Comparison of ENCODE assay signal across 11 cellular contexts in the genomic region with DNA sequence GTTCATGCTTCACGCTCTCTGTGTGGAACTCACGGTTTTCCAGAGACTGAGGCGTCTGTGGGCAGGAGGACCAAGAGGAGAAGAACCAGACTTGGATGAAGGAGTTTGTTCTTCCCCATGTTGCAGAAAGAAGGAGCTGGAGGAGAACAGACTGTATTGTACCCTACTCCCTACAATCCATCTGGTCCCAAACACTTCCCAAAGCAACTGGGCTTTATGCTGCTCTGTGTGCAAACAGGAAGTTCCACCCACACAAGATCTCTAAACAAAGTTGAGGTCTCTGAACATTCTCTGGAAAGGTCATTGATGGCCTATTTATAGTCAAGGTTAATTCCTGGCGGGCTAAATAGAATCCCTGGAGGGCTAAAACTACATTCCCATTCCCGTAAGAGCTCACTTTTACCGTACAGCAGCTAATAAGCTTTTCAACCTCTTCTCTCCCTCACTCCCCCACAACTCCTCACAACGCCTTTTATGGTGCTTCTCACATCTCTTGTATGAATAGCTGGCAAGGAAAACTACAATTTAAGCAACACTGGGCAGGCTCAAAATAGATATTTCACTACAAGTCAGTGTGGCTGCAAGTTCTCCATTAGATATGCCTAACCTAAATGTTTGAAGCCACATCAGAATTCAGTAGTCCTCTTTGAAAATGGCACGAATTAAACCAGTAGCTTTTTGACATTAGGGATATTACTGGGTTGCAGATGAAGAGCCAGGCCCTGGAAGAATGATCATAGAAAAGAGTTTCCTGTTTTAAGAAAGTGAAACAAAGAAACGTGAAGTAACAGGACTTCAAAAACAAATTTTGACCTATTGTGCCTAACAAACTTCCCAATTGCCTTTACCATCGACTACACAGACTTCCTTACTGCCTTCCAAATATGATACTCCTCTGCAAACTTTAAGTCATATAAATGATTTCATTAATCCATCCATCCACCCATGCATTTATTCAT. TPM values are rescaled to one million over a fixed set of nuclear protein-coding genes. Genes with fewer than 3 reads are reported as not detected.
DNase-seq lines count a peak whose midpoint lies in the region; ATAC-seq, FAIRE-seq and TF ChIP-seq lines count a peak whose summit lies in the region.
"Had no signal": no experiment of that assay in that cellular context is flagged by ENCODE, and none has a peak within 500 bp of the region (broad histone marks: within the 10 kb centered on the region; RNA-seq: fewer than 3 reads in every experiment).

A gene (minus strand): TSS at position 189 of the 959 bp plus-strand sequence. CDS start 70 bp downstream, at position 119.

- H3K4me3 ChIP-seq in choroid plexus epithelial cell (ENCODE audit: low read depth, low read length), result peak within 1 kb of the TSS; percentile 12
- no peak within 1 kb of the TSS for H3K4me3 ChIP-seq in skeletal muscle cell (ENCODE audit: low read depth, low read length)
- H3K4me3 ChIP-seq: HAP-1 had no signal

- TF ChIP-seq CTCF in choroid plexus epithelial cell (conservative IDR thresholded peaks at IDR 0.05; ENCODE audit: low read depth, low read length), result no peak

- ATAC-seq in GM21367 (IDR thresholded peaks at IDR 0.05; ENCODE audit: unreplicated experiment) (no peak), GM21515 (IDR thresholded peaks at IDR 0.05; ENCODE audit: unreplicated experiment) (no peak)

- peak; percentile 47 for FAIRE-seq in GM12891 (lab: Jason Lieb, UNC)

- DNase-seq in GM12891 (ENCODE audit: insufficient read length, low spot score), result no peak
- DNase-seq in choroid plexus epithelial cell (ENCODE audit: low read depth), result peak; percentile 45
- DNase-seq in left kidney (ENCODE audit: low read depth, low spot score), result peak; percentile 60
- DNase-seq in skeletal muscle cell (ENCODE audit: low read depth), result peak; percentile 41
- DNase-seq in NCI-H1436 treated with DMSO at 0.1 percent for 48 hours (lab: John Stamatoyannopoulos, UW), result no peak
- no peak for DNase-seq in DMS53 (lab: John Stamatoyannopoulos, UW)
- DNase-seq: effector memory CD4-positive, alpha-beta T cell; EL had no signal

- TF ChIP-seq POLR2A in GM12891 (IDR thresholded peaks at IDR 0.05; ENCODE audit: low read depth, low read length), result no peak

TF ChIP-seq in GM12891, 5 proteins besides CTCF, POLR2A, EP300 and RAD21:
- no peak for TF ChIP-seq POU2F2 (IDR thresholded peaks at IDR 0.05; ENCODE audit: low read depth, low read length)
- no peak for TF ChIP-seq PAX5 (IDR thresholded peaks at IDR 0.05; ENCODE audit: insufficient read depth, low read length, severe bottlenecking)
- no peak for TF ChIP-seq TAF1 (IDR thresholded peaks at IDR 0.05; ENCODE audit: low read depth, low read length)
- no peak for TF ChIP-seq SPI1 (IDR thresholded peaks at IDR 0.05; ENCODE audit: low read depth, low read length)
- no peak for TF ChIP-seq POLR2AphosphoS5 (IDR thresholded peaks at IDR 0.05; ENCODE audit: low read depth, low read length)
TF ChIP-seq in GM12891: peak in this region for 0.

RNA-seq across cellular contexts. Expression of the gene that starts here (rescaled TPM):
- polyA plus RNA-seq in GM12891 (2012; ENCODE audit: low read depth, missing spikeins), result 0.36 TPM

Comparison
In these comparisons a context has a peak if more than half of its experiments do, and no peak if none do; other contexts are left out.
1. DNase-seq: peak in choroid plexus epithelial cell (single experiment), left kidney (single experiment) and skeletal muscle cell (single experiment); none in GM12891 (single experiment), NCI-H1436 treated with DMSO at 0.1 percent for 48 hours (single experiment) and DMS53 (single experiment).